In the genomic region with DNA sequence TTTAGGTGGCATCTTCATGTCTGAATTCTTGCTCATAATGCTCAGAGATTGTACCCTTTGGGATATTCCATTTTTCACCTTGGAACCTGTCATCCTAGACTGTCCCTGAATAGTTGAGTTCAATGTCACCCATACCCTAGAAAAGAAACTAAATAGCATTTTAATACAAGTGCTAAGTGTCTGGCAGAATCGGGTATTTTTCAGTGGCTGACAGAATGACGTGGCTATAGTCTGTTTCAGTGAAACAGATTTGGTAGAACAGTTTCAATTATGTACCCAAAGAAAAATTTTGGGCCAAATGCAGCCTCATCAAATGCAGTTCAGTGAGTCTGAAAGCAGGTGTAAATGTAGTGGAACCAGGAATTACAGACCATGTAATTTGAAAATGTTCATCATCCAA, we compare ENCODE assay signal across 29 cellular contexts.
"Had no signal": no experiment of that assay in that cellular context is flagged by ENCODE, and none has a peak within 500 bp of the region (broad histone marks: within the 10 kb centered on the region; RNA-seq: fewer than 3 reads in every experiment).

No MANE protein-coding gene starts in this region.

- H3K4me3 ChIP-seq: adrenal gland, body of pancreas, colonic mucosa, esophagus squamous epithelium, gastroesophageal sphincter, heart right ventricle, hepatocyte had no signal

- ATAC-seq: activated CD4-positive, CD25-positive, alpha-beta regulatory T cell treated with anti-CD3 and anti-CD28 coated beads, Interleukin-2, amount 50 U/mL, for 24 hours; activated CD8-positive, alpha-beta T cell treated with anti-CD3 and anti-CD28 coated beads for 36 hours; activated naive CD8-positive, alpha-beta T cell treated with anti-CD3 and anti-CD28 coated beads, Interleukin-2, amount 50 U/mL, for 24 hours; activated T-cell treated with anti-CD3 and anti-CD28 coated beads, Interleukin-2, amount 50 U/mL, for 4 hours; activated T-helper 17 cell treated with anti-CD3 and anti-CD28 coated beads, Interleukin-2, amount 50 U/mL, for 72 hours; body of pancreas; gastroesophageal sphincter; heart right ventricle had no signal

- H3K27me3 ChIP-seq: adrenal gland, body of pancreas, colonic mucosa, esophagus squamous epithelium, gastroesophageal sphincter, heart right ventricle, hepatocyte had no signal

- DNase-seq: activated B cell treated with CpG ODN at 0.5 μM for 24 hours; activated CD4-positive, alpha-beta T cell treated with anti-CD3 and anti-CD28 coated beads for 48 hours; activated CD4-positive, alpha-beta T cell treated with anti-CD3 and anti-CD28 coated beads, Interleukin-2, amount 50 U/mL, for 1 hour; activated CD4-positive, alpha-beta T cell treated with anti-CD3 and anti-CD28 coated beads, Interleukin-2, amount 50 U/mL, for 48 hours; activated CD8-positive, alpha-beta memory T cell treated with anti-CD3 and anti-CD28 coated beads for 24 hours; activated CD8-positive, alpha-beta T cell treated with anti-CD3 and anti-CD28 coated beads for 36 hours; activated effector memory CD4-positive, alpha-beta T cell treated with Interleukin-2 at 50 U/mL for 16 hours; activated naive CD4-positive, alpha-beta T cell treated with anti-CD3 and anti-CD28 coated beads for 36 hours; activated naive CD8-positive, alpha-beta T cell treated with anti-CD3 and anti-CD28 coated beads for 36 hours; activated naive CD8-positive, alpha-beta T cell treated with anti-CD3 and anti-CD28 coated beads, Interleukin-2, amount 50 U/mL, for 24 hours; activated T-cell treated with anti-CD3 and anti-CD28 coated beads, Interleukin-2, amount 50 U/mL, for 4 hours; adrenal gland; amygdala; aorta; body of pancreas; caudate nucleus; cerebellar nuclear complex; colonic mucosa; effector CD8-positive, alpha-beta T cell; esophagus squamous epithelium; foreskin melanocyte; heart right ventricle; T1000; WERI-Rb-1 had no signal

- H3K4me1 ChIP-seq: adrenal gland, body of pancreas, colonic mucosa, esophagus squamous epithelium, gastroesophageal sphincter, heart right ventricle had no signal

- H3K27ac ChIP-seq: adrenal gland, body of pancreas, colonic mucosa, epithelial cell of prostate, esophagus squamous epithelium, gastroesophageal sphincter, heart right ventricle, hepatocyte, WERI-Rb-1 had no signal

- H3K36me3 ChIP-seq: adrenal gland, colonic mucosa, esophagus squamous epithelium, gastroesophageal sphincter, heart right ventricle, WERI-Rb-1 had no signal

- H2AFZ ChIP-seq: hepatocyte had no signal

- H3K4me2 ChIP-seq: hepatocyte had no signal

- H3K79me2 ChIP-seq: hepatocyte had no signal

- H3K9me3 ChIP-seq: adrenal gland, colonic mucosa, esophagus squamous epithelium, gastroesophageal sphincter, heart right ventricle had no signal
